In genomic region chr10:97366572-97366971, GRCh38 we compare ENCODE assay signal across 2 cellular contexts.
TF ChIP-seq lines count a peak whose summit lies in the region.

No MANE protein-coding gene starts in this region.

TF ChIP-seq in liver, 16 proteins besides CTCF, POLR2A, EP300 and RAD21:
- TF ChIP-seq ATF3 (IDR thresholded peaks at IDR 0.05) = no peak
- TF ChIP-seq RXRA (IDR thresholded peaks at IDR 0.05) = no peak
- no peak for TF ChIP-seq JUND (IDR thresholded peaks at IDR 0.05)
- TF ChIP-seq EGR1 (IDR thresholded peaks at IDR 0.05; ENCODE audit: low read depth in 2 of 2) = no peak
- TF ChIP-seq YY1 (IDR thresholded peaks at IDR 0.05) = no peak
- no peak for TF ChIP-seq ZBTB33 (IDR thresholded peaks at IDR 0.05)

TF ChIP-seq in HepG2, 621 proteins besides CTCF, POLR2A, EP300 and RAD21:
- TF ChIP-seq MAFK (conservative IDR thresholded peaks at IDR 0.05 in 1 of 2, IDR thresholded peaks at IDR 0.05 in 1 of 2; ENCODE audit: low read length in 2 of 2) (0 out of 4 replicates have a peak, but pooled peaks of 1 of the 2 experiments have one; percentile 1), NFE2L2 (IDR thresholded peaks at IDR 0.05; ENCODE audit: low read length) (no peak), ZNF713 (CRISPR knock-in tag; IDR thresholded peaks at IDR 0.05) (no peak), ZFP91 (CRISPR knock-in tag; IDR thresholded peaks at IDR 0.05; ENCODE audit: borderline replicate concordance) (no peak), SNAPC5 (CRISPR knock-in tag; IDR thresholded peaks at IDR 0.05; ENCODE audit: borderline replicate concordance) (no peak), SNAPC2 (CRISPR knock-in tag; IDR thresholded peaks at IDR 0.05) (no peak), TP53 (CRISPR knock-in tag; conservative IDR thresholded peaks at IDR 0.05) (no peak), ZNF749 (CRISPR knock-in tag; IDR thresholded peaks at IDR 0.05; ENCODE audit: borderline replicate concordance) (no peak)
